In the genomic region with DNA sequence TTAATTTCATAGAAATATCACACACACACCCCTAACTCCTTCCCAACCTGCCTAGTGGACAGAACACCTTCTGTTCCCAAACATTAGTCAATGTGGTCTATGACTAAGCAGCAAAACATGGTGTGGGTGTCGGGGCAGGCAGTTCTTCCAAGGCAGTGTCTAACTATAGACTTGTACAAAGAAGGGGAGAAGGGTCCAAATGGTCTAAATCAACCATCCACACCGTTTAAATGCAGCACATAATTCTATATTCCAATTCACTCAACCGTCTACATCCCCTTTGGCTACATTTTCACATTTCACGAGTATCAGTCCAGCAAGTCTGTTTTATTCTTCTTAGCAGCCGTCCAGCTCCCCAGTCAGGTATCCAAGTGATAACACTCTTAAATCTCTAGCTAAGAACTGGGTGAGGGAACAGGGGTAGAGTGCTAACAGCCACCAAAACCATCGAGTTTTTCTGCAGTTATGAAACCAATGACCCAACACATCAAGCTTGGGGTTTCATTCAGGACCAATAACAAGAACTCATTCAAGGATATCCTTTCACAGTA, we compare ENCODE assay signal across 1 cellular context.
TF ChIP-seq lines count a peak whose summit lies in the region.

No MANE protein-coding gene starts in this region.

TF ChIP-seq in GM23338, 12 proteins besides CTCF, POLR2A, EP300 and RAD21 (continued from another document):
- TF ChIP-seq, protein P1, sequence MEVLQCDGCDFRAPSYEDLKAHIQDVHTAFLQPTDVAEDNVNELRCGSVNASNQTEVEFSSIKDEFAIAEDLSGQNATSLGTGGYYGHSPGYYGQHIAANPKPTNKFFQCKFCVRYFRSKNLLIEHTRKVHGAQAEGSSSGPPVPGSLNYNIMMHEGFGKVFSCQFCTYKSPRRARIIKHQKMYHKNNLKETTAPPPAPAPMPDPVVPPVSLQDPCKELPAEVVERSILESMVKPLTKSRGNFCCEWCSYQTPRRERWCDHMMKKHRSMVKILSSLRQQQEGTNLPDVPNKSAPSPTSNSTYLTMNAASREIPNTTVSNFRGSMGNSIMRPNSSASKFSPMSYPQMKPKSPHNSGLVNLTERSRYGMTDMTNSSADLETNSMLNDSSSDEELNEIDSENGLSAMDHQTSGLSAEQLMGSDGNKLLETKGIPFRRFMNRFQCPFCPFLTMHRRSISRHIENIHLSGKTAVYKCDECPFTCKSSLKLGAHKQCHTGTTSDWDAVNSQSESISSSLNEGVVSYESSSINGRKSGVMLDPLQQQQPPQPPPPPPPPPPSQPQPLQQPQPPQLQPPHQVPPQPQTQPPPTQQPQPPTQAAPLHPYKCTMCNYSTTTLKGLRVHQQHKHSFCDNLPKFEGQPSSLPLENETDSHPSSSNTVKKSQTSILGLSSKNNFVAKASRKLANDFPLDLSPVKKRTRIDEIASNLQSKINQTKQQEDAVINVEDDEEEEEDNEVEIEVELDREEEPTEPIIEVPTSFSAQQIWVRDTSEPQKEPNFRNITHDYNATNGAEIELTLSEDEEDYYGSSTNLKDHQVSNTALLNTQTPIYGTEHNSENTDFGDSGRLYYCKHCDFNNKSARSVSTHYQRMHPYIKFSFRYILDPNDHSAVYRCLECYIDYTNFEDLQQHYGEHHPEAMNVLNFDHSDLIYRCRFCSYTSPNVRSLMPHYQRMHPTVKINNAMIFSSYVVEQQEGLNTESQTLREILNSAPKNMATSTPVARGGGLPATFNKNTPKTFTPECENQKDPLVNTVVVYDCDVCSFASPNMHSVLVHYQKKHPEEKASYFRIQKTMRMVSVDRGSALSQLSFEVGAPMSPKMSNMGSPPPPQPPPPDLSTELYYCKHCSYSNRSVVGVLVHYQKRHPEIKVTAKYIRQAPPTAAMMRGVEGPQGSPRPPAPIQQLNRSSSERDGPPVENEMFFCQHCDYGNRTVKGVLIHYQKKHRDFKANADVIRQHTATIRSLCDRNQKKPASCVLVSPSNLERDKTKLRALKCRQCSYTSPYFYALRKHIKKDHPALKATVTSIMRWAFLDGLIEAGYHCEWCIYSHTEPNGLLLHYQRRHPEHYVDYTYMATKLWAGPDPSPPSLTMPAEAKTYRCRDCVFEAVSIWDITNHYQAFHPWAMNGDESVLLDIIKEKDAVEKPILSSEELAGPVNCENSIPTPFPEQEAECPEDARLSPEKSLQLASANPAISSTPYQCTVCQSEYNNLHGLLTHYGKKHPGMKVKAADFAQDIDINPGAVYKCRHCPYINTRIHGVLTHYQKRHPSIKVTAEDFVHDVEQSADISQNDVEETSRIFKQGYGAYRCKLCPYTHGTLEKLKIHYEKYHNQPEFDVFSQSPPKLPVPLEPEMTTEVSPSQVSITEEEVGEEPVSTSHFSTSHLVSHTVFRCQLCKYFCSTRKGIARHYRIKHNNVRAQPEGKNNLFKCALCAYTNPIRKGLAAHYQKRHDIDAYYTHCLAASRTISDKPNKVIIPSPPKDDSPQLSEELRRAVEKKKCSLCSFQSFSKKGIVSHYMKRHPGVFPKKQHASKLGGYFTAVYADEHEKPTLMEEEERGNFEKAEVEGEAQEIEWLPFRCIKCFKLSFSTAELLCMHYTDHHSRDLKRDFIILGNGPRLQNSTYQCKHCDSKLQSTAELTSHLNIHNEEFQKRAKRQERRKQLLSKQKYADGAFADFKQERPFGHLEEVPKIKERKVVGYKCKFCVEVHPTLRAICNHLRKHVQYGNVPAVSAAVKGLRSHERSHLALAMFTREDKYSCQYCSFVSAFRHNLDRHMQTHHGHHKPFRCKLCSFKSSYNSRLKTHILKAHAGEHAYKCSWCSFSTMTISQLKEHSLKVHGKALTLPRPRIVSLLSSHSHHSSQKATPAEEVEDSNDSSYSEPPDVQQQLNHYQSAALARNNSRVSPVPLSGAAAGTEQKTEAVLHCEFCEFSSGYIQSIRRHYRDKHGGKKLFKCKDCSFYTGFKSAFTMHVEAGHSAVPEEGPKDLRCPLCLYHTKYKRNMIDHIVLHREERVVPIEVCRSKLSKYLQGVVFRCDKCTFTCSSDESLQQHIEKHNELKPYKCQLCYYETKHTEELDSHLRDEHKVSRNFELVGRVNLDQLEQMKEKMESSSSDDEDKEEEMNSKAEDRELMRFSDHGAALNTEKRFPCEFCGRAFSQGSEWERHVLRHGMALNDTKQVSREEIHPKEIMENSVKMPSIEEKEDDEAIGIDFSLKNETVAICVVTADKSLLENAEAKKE (CRISPR knock-in tag; IDR thresholded peaks at IDR 0.05): no peak
- TF ChIP-seq, protein P2, sequence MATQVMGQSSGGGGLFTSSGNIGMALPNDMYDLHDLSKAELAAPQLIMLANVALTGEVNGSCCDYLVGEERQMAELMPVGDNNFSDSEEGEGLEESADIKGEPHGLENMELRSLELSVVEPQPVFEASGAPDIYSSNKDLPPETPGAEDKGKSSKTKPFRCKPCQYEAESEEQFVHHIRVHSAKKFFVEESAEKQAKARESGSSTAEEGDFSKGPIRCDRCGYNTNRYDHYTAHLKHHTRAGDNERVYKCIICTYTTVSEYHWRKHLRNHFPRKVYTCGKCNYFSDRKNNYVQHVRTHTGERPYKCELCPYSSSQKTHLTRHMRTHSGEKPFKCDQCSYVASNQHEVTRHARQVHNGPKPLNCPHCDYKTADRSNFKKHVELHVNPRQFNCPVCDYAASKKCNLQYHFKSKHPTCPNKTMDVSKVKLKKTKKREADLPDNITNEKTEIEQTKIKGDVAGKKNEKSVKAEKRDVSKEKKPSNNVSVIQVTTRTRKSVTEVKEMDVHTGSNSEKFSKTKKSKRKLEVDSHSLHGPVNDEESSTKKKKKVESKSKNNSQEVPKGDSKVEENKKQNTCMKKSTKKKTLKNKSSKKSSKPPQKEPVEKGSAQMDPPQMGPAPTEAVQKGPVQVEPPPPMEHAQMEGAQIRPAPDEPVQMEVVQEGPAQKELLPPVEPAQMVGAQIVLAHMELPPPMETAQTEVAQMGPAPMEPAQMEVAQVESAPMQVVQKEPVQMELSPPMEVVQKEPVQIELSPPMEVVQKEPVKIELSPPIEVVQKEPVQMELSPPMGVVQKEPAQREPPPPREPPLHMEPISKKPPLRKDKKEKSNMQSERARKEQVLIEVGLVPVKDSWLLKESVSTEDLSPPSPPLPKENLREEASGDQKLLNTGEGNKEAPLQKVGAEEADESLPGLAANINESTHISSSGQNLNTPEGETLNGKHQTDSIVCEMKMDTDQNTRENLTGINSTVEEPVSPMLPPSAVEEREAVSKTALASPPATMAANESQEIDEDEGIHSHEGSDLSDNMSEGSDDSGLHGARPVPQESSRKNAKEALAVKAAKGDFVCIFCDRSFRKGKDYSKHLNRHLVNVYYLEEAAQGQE (IDR thresholded peaks at IDR 0.05; ENCODE audit: unreplicated experiment): no peak
